ENCODE assay signal across 8 cellular contexts in genomic region chr1:109546311-109547109, GRCh38.
DNase-seq lines count a peak whose midpoint lies in the region; ATAC-seq and TF ChIP-seq lines count a peak whose summit lies in the region.

No MANE protein-coding gene starts in this region.

- H3K4me2 ChIP-seq in BLaER1 treated with 17β-estradiol and CSF1 and Interleukin-3, amounts not matched to agents 10 nM and 100 nM = peak overlapping the region; percentile 84 to 96 (median 90)

- peaks cover 22 to 37% (median 31%) of the 10 kb centered on the region in 10 experiments for H3K4me1 ChIP-seq in BLaER1 treated with 17β-estradiol and CSF1 and Interleukin-3, amounts not matched to agents 10 nM and 100 nM
- H3K4me1 ChIP-seq in RWPE2 (ENCODE audit: insufficient read depth, poor library complexity, severe bottlenecking) = peaks cover 14% of the 10 kb centered on the region

- H3K27ac Mint-ChIP-seq in nephron progenitor cell = peak overlapping the region; percentile 18

- H3K27ac ChIP-seq in BLaER1 treated with 17β-estradiol and CSF1 and Interleukin-3, amounts not matched to agents 10 nM and 100 nM = peak overlapping the region; percentile 84 to 95 (median 92)
- H3K27ac ChIP-seq in RWPE2 (ENCODE audit: poor library complexity, severe bottlenecking) = peak overlapping the region; percentile 62

- peak overlapping the region; percentile 96 for H3K4me3 Mint-ChIP-seq in nephron progenitor cell

- H3K4me1 Mint-ChIP-seq in nephron progenitor cell = peaks cover 41% of the 10 kb centered on the region

- H3K9me3 ChIP-seq in BLaER1 treated with 17β-estradiol and CSF1 and Interleukin-3, amounts not matched to agents 10 nM and 100 nM (replicated peaks in 1 of 11) = no peaks in the 10 kb centered on the region
- no peaks in the 10 kb centered on the region for H3K9me3 ChIP-seq in RWPE2 (ENCODE audit: severe bottlenecking)

- peaks cover 2% of the 10 kb centered on the region for H3K36me3 Mint-ChIP-seq in nephron progenitor cell (ENCODE audit: low read depth)

- peak; percentile 31 for ATAC-seq in GM21423 (IDR thresholded peaks at IDR 0.05; ENCODE audit: unreplicated experiment)
- peak; percentile 65 for ATAC-seq in RWPE2 (ENCODE audit: low read depth)

- peaks cover 0 to 5% (median 0%) of the 10 kb centered on the region in 11 experiments; a peak in 3 of 22 replicates for H3K36me3 ChIP-seq in BLaER1 treated with 17β-estradiol and CSF1 and Interleukin-3, amounts not matched to agents 10 nM and 100 nM
- 0 out of 2 replicates have a peak, but pooled peaks cover 3% of the 10 kb centered on the region for H3K36me3 ChIP-seq in RWPE2 (ENCODE audit: low read depth)

- peak overlapping the region; percentile 82 to 97 (median 91) for H3K9ac ChIP-seq in BLaER1 treated with 17β-estradiol and CSF1 and Interleukin-3, amounts not matched to agents 10 nM and 100 nM

- H3K27me3 Mint-ChIP-seq in nephron progenitor cell (ENCODE audit: low read depth, poor library complexity) = peaks cover 22% of the 10 kb centered on the region

- H4K20me1 ChIP-seq in BLaER1 treated with 17β-estradiol and CSF1 and Interleukin-3, amounts not matched to agents 10 nM and 100 nM = peaks cover 6 to 30% (median 25%) of the 10 kb centered on the region in 11 experiments; a peak in 20 of 22 replicates

- no peaks in the 10 kb centered on the region for H3K9me3 Mint-ChIP-seq in nephron progenitor cell

- DNase-seq in LoVo (ENCODE audit: low spot score) = peak; percentile 93
- DNase-seq in RWPE2 (ENCODE audit: low spot score) = peak; percentile 77
- DNase-seq in activated effector memory CD4-positive, alpha-beta T cell treated with Interleukin-2 at 50 U/mL for 16 hours = peak; percentile 75
- peak; percentile 87 for DNase-seq in fibroblast of the conjunctiva (ENCODE audit: low read depth)
- DNase-seq in nephron progenitor cell = peak; percentile 91
- peak; percentile 84 for DNase-seq in stimulated activated naive CD4-positive, alpha-beta T cell treated with Interleukin-2 at 50 U/mL for 16 hours (lab: John Stamatoyannopoulos, UW)

- TF ChIP-seq CTCF in RWPE2 (IDR thresholded peaks at IDR 0.05; ENCODE audit: poor library complexity, severe bottlenecking) = peak; percentile 94
- peak; percentile 87 for TF ChIP-seq CTCF in nephron progenitor cell (IDR thresholded peaks at IDR 0.05)

- peak overlapping the region; percentile 77 to 93 (median 82) for H3K4me3 ChIP-seq in BLaER1 treated with 17β-estradiol and CSF1 and Interleukin-3, amounts not matched to agents 10 nM and 100 nM
- H3K4me3 ChIP-seq in RWPE2 (ENCODE audit: severe bottlenecking) = peak overlapping the region; percentile 74

- no peaks in the 10 kb centered on the region for H3K27me3 ChIP-seq in BLaER1 treated with 17β-estradiol and CSF1 and Interleukin-3, amounts not matched to agents 10 nM and 100 nM
- no peaks in the 10 kb centered on the region for H3K27me3 ChIP-seq in RWPE2 (ENCODE audit: insufficient read depth, poor library complexity, severe bottlenecking)

Comparison
In these comparisons a context has a peak if more than half of its experiments do, and no peak if none do; other contexts are left out.
1. Peak in every context shown above with its lines: DNase-seq, ATAC-seq, H3K4me3 ChIP-seq and H3K27ac ChIP-seq.